ENCODE assay signal across 22 cellular contexts in the genomic region with DNA sequence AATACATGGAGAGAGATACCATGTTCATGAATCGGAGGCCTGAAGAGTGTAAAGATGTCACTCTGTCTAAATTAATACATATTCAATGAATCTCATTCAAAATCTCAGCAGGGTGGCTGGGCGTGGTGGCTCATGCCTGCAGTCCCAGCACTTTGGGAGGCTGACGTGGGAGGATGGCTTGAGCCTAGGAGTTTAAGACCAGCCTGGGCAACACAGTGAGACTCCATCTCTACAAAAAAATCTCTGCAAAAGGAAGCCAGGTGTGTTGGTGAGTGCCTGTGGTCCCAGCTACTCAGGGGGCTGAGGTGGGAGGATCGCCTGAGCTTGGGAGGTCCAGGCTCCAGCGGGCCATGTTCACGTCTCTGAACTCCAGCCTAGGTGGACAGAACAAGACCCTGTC. TPM values are rescaled to one million over a fixed set of nuclear protein-coding genes. Genes with fewer than 3 reads are reported as not detected.
A peak's percentile ranks its signal among the peaks of the same experiment; 100 is the strongest.
DNase-seq lines count a peak whose midpoint lies in the region; ATAC-seq and TF ChIP-seq lines count a peak whose summit lies in the region.
"Had no signal": no experiment of that assay in that cellular context is flagged by ENCODE, and none has a peak within 500 bp of the region (broad histone marks: within the 10 kb centered on the region; RNA-seq: fewer than 3 reads in every experiment).

No MANE protein-coding gene starts in this region.

- CTCF ChIA-PET in A673 (lab: Charles Lee) (no interaction called here), WTC11 (lab: Charles Lee) (no interaction called here)

- H3K9me3 ChIP-seq in A673 (ENCODE audit: low read depth, low read length, poor library complexity, severe bottlenecking): no peaks in the 10 kb centered on the region
- H3K9me3 ChIP-seq in upper lobe of right lung: no peaks in the 10 kb centered on the region
- H3K9me3 ChIP-seq: BLaER1, Caco-2 had no signal

- H3K27me3 ChIP-seq in A673 (replicated peaks; ENCODE audit: insufficient read depth, low read depth, low read length, poor library complexity) (no peaks in the 10 kb centered on the region), upper lobe of right lung (no peaks in the 10 kb centered on the region)
- H3K27me3 ChIP-seq: BLaER1 had no signal

- H3K27me3 Mint-ChIP-seq in WTC11 (ENCODE audit: low read depth) (no peaks in the 10 kb centered on the region), nephron (ENCODE audit: low read depth) (peaks cover 5% of the 10 kb centered on the region)

- TF ChIP-seq CTCF in A673 (conservative IDR thresholded peaks at IDR 0.05; ENCODE audit: low read depth, low read length): no peak
- TF ChIP-seq CTCF in WTC11 (IDR thresholded peaks at IDR 0.05): no peak
- no peak for TF ChIP-seq CTCF in nephron (IDR thresholded peaks at IDR 0.05; ENCODE audit: unreplicated experiment in 3 of 3)
- no peak for TF ChIP-seq CTCF in upper lobe of right lung (IDR thresholded peaks at IDR 0.05)

- H3K4me3 Mint-ChIP-seq in WTC11 (no peak overlapping the region), nephron (no peak overlapping the region)
- H3K4me3 Mint-ChIP-seq: B cell; CD4-positive, CD25-positive, alpha-beta regulatory T cell; CD8-positive, alpha-beta T cell; GM23338; H9 had no signal

- H3K27ac ChIP-seq in A673 (ENCODE audit: low read depth, low read length, poor library complexity, severe bottlenecking): no peak overlapping the region
- H3K27ac ChIP-seq in upper lobe of right lung: no peak overlapping the region
- H3K27ac ChIP-seq: A549, BLaER1, C4-2B had no signal

- H3K9me3 Mint-ChIP-seq in WTC11 (no peaks in the 10 kb centered on the region), nephron (no peaks in the 10 kb centered on the region)
- H3K9me3 Mint-ChIP-seq: CD4-positive, CD25-positive, alpha-beta regulatory T cell; CD8-positive, alpha-beta T cell; GM23338; H9 had no signal

- H3K36me3 Mint-ChIP-seq in WTC11 (no peaks in the 10 kb centered on the region), nephron (ENCODE audit: low read depth) (no peaks in the 10 kb centered on the region)
- H3K36me3 Mint-ChIP-seq: CD4-positive, CD25-positive, alpha-beta regulatory T cell; CD8-positive, alpha-beta T cell had no signal

- H3K27ac Mint-ChIP-seq in WTC11 (no peak overlapping the region), nephron (peak overlapping the region; percentile 31 to 92 (median 40))
- H3K27ac Mint-ChIP-seq: B cell; CD4-positive, CD25-positive, alpha-beta regulatory T cell; CD8-positive, alpha-beta T cell; GM23338 had no signal

- no TSS peak for BruUV-seq in A673 (replicated peaks; lab: Mats Ljungman, UMichigan)

- H3K4me1 ChIP-seq in A673 (ENCODE audit: insufficient read depth, low read length, poor library complexity, severe bottlenecking) (no peaks in the 10 kb centered on the region), upper lobe of right lung (no peaks in the 10 kb centered on the region)
- H3K4me1 ChIP-seq: A549, Caco-2 had no signal

- H3K4me3 ChIP-seq in A673 (ENCODE audit: low read depth, low read length, poor library complexity, severe bottlenecking): no peak overlapping the region
- no peak overlapping the region for H3K4me3 ChIP-seq in upper lobe of right lung
- H3K4me3 ChIP-seq: A549, BLaER1, GM12878, GM23338 had no signal

- H3K36me3 ChIP-seq in A673 (ENCODE audit: insufficient read depth, low read length, poor library complexity, severe bottlenecking) (no peaks in the 10 kb centered on the region), upper lobe of right lung (no peaks in the 10 kb centered on the region)
- H3K36me3 ChIP-seq: BLaER1 had no signal

- intact Hi-C loops in A673 (cut with micrococcal nuclease; ENCODE audit: unreplicated experiment) (no loop called here), upper lobe of right lung (cut with DNase I) (no loop called here)

- ATAC-seq in WTC11 (no peak), upper lobe of right lung (no peak)
- ATAC-seq: A549; CD8-positive, alpha-beta T cell; GM12878; GM23338; HCT116 had no signal

- DNase-seq in A673 (ENCODE audit: low spot score) (peak; percentile 14), WTC11 (ENCODE audit: low spot score) (no peak), upper lobe of right lung (peak; percentile 22), Ammon's horn (ENCODE audit: low spot score) (no peak), DMS 273 treated with DMSO at 0.1 percent for 48 hours (lab: John Stamatoyannopoulos, UW) (no peak)
- DNase-seq in stimulated activated CD4-positive, alpha-beta T cell treated with anti-CD3 and anti-CD28 coated beads, Interleukin-12 subunit alpha, Interleukin-12 subunit beta, amount 100 ng/mL, for 4 hours: no peak
- DNase-seq: 8988T; Caco-2; CD4-positive, CD25-positive, alpha-beta regulatory T cell; CD8-positive, alpha-beta T cell; DMS79; EL; GDM1; H9 had no signal

- H3K4me1 Mint-ChIP-seq in WTC11: peaks cover 29% of the 10 kb centered on the region
- peaks cover 39% of the 10 kb centered on the region for H3K4me1 Mint-ChIP-seq in nephron
- H3K4me1 Mint-ChIP-seq: B cell; CD4-positive, CD25-positive, alpha-beta regulatory T cell had no signal

- POLR2A ChIA-PET in A673 (lab: Charles Lee; ENCODE audit: low non-redundant PET) (no interaction called here), WTC11 (lab: Charles Lee) (no interaction called here)

TF ChIP-seq in WTC11, 78 proteins besides CTCF, POLR2A, EP300 and RAD21:
- TF ChIP-seq HMGA2 (CRISPR knock-in tag; IDR thresholded peaks at IDR 0.05) (no peak), ZNF121 (CRISPR knock-in tag; IDR thresholded peaks at IDR 0.05) (peak; percentile 97)

RNA-seq across cellular contexts. Expression of gene COL23A1, which starts 49.7 kb away (rescaled TPM):
- total RNA-seq in A673 (2021) (0.42 TPM in 1 of 2 replicates, not detected in the other), WTC11 (2021) (15.0 to 19.8 TPM (median 18.7 TPM) in 3 replicates), upper lobe of right lung (2.0 TPM)
- total RNA-seq: CD4-positive, CD25-positive, alpha-beta regulatory T cell; CD8-positive, alpha-beta T cell had no signal

Comparison
In these comparisons a context has a peak if more than half of its experiments do, and no peak if none do; other contexts are left out.
1. DNase-seq: peak in A673 (single experiment) and upper lobe of right lung (single experiment); none in WTC11 (single experiment), stimulated activated CD4-positive, alpha-beta T cell treated with anti-CD3 and anti-CD28 coated beads, Interleukin-12 subunit alpha, Interleukin-12 subunit beta, amount 100 ng/mL, for 4 hours (single experiment), Ammon's horn (single experiment) and DMS 273 treated with DMSO at 0.1 percent for 48 hours (single experiment).